11 cellular contexts compared by ENCODE assay signal in the genomic region with DNA sequence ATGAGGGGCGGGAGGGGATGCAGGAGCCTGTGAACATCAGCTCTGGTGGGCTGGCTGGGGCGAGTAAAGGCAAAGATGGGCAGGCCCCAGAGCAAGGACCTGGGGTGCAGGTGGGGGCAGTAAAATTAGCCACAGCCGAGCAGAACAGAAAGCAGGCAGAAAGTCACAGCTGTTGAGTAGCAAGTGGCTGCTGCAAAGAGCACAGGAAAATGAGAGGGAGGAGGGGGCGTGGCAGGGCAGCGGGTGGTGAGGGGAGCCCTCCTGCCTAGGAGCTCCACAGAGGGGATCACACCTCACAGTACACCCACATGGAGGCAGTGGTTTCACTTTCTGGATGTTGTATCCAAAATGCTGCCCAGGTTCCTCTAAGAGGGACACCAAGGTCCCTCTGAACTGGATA.
A peak's percentile ranks its signal among the peaks of the same experiment; 100 is the strongest.
DNase-seq lines count a peak whose midpoint lies in the region; ATAC-seq and TF ChIP-seq lines count a peak whose summit lies in the region.
"Had no signal": no experiment of that assay in that cellular context is flagged by ENCODE, and none has a peak within 500 bp of the region (broad histone marks: within the 10 kb centered on the region; RNA-seq: fewer than 3 reads in every experiment).

No MANE protein-coding gene starts in this region.

- H3K4me1 Mint-ChIP-seq in activated CD4-positive, alpha-beta T cell treated with anti-CD3 and anti-CD28 coated beads, Interleukin-2, amount 10 ng/mL, durations not matched to agents 24 days and 14 days: peaks cover 35% of the 10 kb centered on the region
- H3K4me1 Mint-ChIP-seq in activated CD4-positive, alpha-beta T cell treated with anti-CD3 and anti-CD28 coated beads for 36 hours: peaks cover 38% of the 10 kb centered on the region

- in situ Hi-C loops in gastrocnemius medialis (cut with MboI; ENCODE audit: low sequenced_read_pairs in 4 of 4): no loop called here

- no peaks in the 10 kb centered on the region for H3K27me3 Mint-ChIP-seq in activated CD4-positive, alpha-beta T cell treated with anti-CD3 and anti-CD28 coated beads, Interleukin-2, amount 10 ng/mL, durations not matched to agents 24 days and 14 days
- no peaks in the 10 kb centered on the region for H3K27me3 Mint-ChIP-seq in activated CD4-positive, alpha-beta T cell treated with anti-CD3 and anti-CD28 coated beads for 36 hours

- peak overlapping the region; percentile 23 for H3K4me3 Mint-ChIP-seq in activated CD4-positive, alpha-beta T cell treated with anti-CD3 and anti-CD28 coated beads, Interleukin-2, amount 10 ng/mL, durations not matched to agents 24 days and 14 days
- no peak overlapping the region for H3K4me3 Mint-ChIP-seq in activated CD4-positive, alpha-beta T cell treated with anti-CD3 and anti-CD28 coated beads for 36 hours

- H3K27ac Mint-ChIP-seq in activated CD4-positive, alpha-beta T cell treated with anti-CD3 and anti-CD28 coated beads, Interleukin-2, amount 10 ng/mL, durations not matched to agents 24 days and 14 days: peak overlapping the region; percentile 63
- no peak overlapping the region for H3K27ac Mint-ChIP-seq in activated CD4-positive, alpha-beta T cell treated with anti-CD3 and anti-CD28 coated beads for 36 hours

- no peak for TF ChIP-seq CTCF in gastrocnemius medialis (IDR thresholded peaks at IDR 0.05 in 4 of 5, conservative IDR thresholded peaks at IDR 0.05 in 1 of 5)

- no peak overlapping the region for H3K4me3 ChIP-seq in gastrocnemius medialis

- no peaks in the 10 kb centered on the region for H3K27me3 ChIP-seq in gastrocnemius medialis

- DNase-seq in activated CD4-positive, alpha-beta T cell treated with anti-CD3 and anti-CD28 coated beads, Interleukin-2, amount 10 ng/mL, durations not matched to agents 24 days and 14 days: peak; percentile 65
- DNase-seq in activated CD4-positive, alpha-beta T cell treated with anti-CD3 and anti-CD28 coated beads for 36 hours: no peak
- DNase-seq in NCI-H2171 treated with DMSO at 0.1 percent for 48 hours (lab: John Stamatoyannopoulos, UW) (peak; percentile 74), HT-29 (ENCODE audit: low spot score) (no peak), gastrocnemius medialis (no peak)
- peak; percentile 39 for DNase-seq in stimulated activated CD8-positive, alpha-beta memory T cell treated with anti-CD3 and anti-CD28 coated beads, Interleukin-4, amount 100 ng/mL, for 48 hours
- DNase-seq: hippocampal formation, NCI-H1105 treated with DMSO at 0.1 percent for 48 hours had no signal

- H3K27ac ChIP-seq in gastrocnemius medialis: no peak overlapping the region

- H3K36me3 Mint-ChIP-seq in activated CD4-positive, alpha-beta T cell treated with anti-CD3 and anti-CD28 coated beads, Interleukin-2, amount 10 ng/mL, durations not matched to agents 24 days and 14 days (ENCODE audit: low read depth): peaks cover 10% of the 10 kb centered on the region
- H3K36me3 Mint-ChIP-seq in activated CD4-positive, alpha-beta T cell treated with anti-CD3 and anti-CD28 coated beads for 36 hours (ENCODE audit: low read depth): peaks cover 3% of the 10 kb centered on the region

- POLR2A ChIA-PET in activated CD4-positive, alpha-beta T cell treated with anti-CD3 and anti-CD28 coated beads for 36 hours (lab: Charles Lee): no interaction called here

- H3K4me1 ChIP-seq in gastrocnemius medialis: no peaks in the 10 kb centered on the region

- no peaks in the 10 kb centered on the region for H3K9me3 Mint-ChIP-seq in activated CD4-positive, alpha-beta T cell treated with anti-CD3 and anti-CD28 coated beads, Interleukin-2, amount 10 ng/mL, durations not matched to agents 24 days and 14 days
- peaks cover 5% of the 10 kb centered on the region for H3K9me3 Mint-ChIP-seq in activated CD4-positive, alpha-beta T cell treated with anti-CD3 and anti-CD28 coated beads for 36 hours (ENCODE audit: low read depth)

- intact Hi-C loops in activated CD4-positive, alpha-beta T cell treated with anti-CD3 and anti-CD28 coated beads, Interleukin-2, amount 10 ng/mL, durations not matched to agents 24 days and 14 days (cut with micrococcal nuclease): no loop called here
- intact Hi-C loops in activated CD4-positive, alpha-beta T cell treated with anti-CD3 and anti-CD28 coated beads for 36 hours (cut with DNase I, micrococcal nuclease): no loop called here
- intact Hi-C loops in gastrocnemius medialis (cut with DNase I; ENCODE audit: low total_unique reads): no loop called here

- no peaks in the 10 kb centered on the region for H3K36me3 ChIP-seq in gastrocnemius medialis

- H3K9me3 ChIP-seq in gastrocnemius medialis: no peaks in the 10 kb centered on the region

- ATAC-seq in activated CD4-positive, alpha-beta T cell treated with anti-CD3 and anti-CD28 coated beads for 36 hours: no peak
- ATAC-seq in GM21737 (IDR thresholded peaks at IDR 0.05; ENCODE audit: unreplicated experiment) (peak; percentile 66), gastrocnemius medialis (no peak), GM21360 (IDR thresholded peaks at IDR 0.05; ENCODE audit: unreplicated experiment) (no peak)
- ATAC-seq: Panc1 had no signal

- no peak for TF ChIP-seq POLR2A in gastrocnemius medialis (IDR thresholded peaks at IDR 0.05)

- CTCF ChIA-PET in activated CD4-positive, alpha-beta T cell treated with anti-CD3 and anti-CD28 coated beads for 36 hours (lab: Charles Lee): interaction anchor here (2.3 kb wide), 1 partner anchor 72 kb away, joined by 6 read pairs; no protein-coding TSS in a partner anchor

Comparison
In these comparisons a context has a peak if more than half of its experiments do, and no peak if none do; other contexts are left out.
1. DNase-seq: peak in activated CD4-positive, alpha-beta T cell treated with anti-CD3 and anti-CD28 coated beads, Interleukin-2, amount 10 ng/mL, durations not matched to agents 24 days and 14 days (single experiment), NCI-H2171 treated with DMSO at 0.1 percent for 48 hours (single experiment) and stimulated activated CD8-positive, alpha-beta memory T cell treated with anti-CD3 and anti-CD28 coated beads, Interleukin-4, amount 100 ng/mL, for 48 hours (single experiment); none in activated CD4-positive, alpha-beta T cell treated with anti-CD3 and anti-CD28 coated beads for 36 hours (single experiment), HT-29 (single experiment) and gastrocnemius medialis (0 of 2).